23 cellular contexts compared by ENCODE assay signal in the genomic region with DNA sequence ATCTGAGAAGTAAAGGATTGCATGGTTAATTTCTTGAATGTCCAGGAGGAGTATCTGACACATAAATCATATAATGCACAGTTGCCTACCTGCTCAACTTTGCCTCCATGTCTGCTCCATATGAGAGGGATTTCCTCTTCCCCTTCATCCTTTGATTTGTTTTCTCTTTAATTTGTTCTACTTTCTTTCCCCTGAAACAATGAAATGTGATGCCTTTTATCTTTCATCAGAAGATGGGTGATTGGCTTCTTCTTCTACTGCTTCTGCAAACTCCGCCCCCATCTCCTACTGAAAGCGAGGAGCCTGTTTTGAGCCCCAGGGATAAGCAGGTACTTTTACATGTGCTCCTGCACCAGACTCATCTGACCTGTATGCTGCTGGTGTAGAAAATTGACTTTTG.
"Had no signal": no experiment of that assay in that cellular context is flagged by ENCODE, and none has a peak within 500 bp of the region (broad histone marks: within the 10 kb centered on the region; RNA-seq: fewer than 3 reads in every experiment).

No MANE protein-coding gene starts in this region.

- H3K9me3 ChIP-seq: lower lobe of right lung, neutrophil, prostate gland, right atrium auricular region, suprapubic skin, transverse colon, upper lobe of right lung, uterus had no signal

- H3K79me2 ChIP-seq: parathyroid adenoma had no signal

- H3K27me3 Mint-ChIP-seq: effector memory CD8-positive, alpha-beta T cell; stimulated activated naive CD8-positive, alpha-beta T cell treated with anti-CD3 and anti-CD28 coated beads, Interleukin-15, amount 100 ng/mL, for 72 hours had no signal

- H3K9me3 Mint-ChIP-seq: effector memory CD8-positive, alpha-beta T cell; natural killer cell treated with Interleukin-12 subunit alpha and Interleukin-12 subunit beta and Interleukin-15 and Interleukin-18, amount 100 ng/mL, for 72 hours; neural crest cell; stimulated activated naive CD8-positive, alpha-beta T cell treated with anti-CD3 and anti-CD28 coated beads, Interleukin-15, amount 100 ng/mL, for 72 hours had no signal

- H3K27ac Mint-ChIP-seq: effector memory CD8-positive, alpha-beta T cell; stimulated activated naive CD8-positive, alpha-beta T cell treated with anti-CD3 and anti-CD28 coated beads, Interleukin-15, amount 100 ng/mL, for 72 hours had no signal

- H3K36me3 Mint-ChIP-seq: natural killer cell treated with Interleukin-12 subunit alpha and Interleukin-12 subunit beta and Interleukin-15 and Interleukin-18, amount 100 ng/mL, for 72 hours had no signal

- H3K27ac ChIP-seq: lower lobe of right lung, neutrophil, parathyroid adenoma, prostate gland, right atrium auricular region, suprapubic skin, transverse colon, upper lobe of right lung, uterus had no signal

- H3K4me1 Mint-ChIP-seq: neural crest cell had no signal

- H3K4me3 Mint-ChIP-seq: effector memory CD8-positive, alpha-beta T cell; natural killer cell treated with Interleukin-12 subunit alpha and Interleukin-12 subunit beta and Interleukin-15 and Interleukin-18, amount 100 ng/mL, for 72 hours; neural crest cell; stimulated activated naive CD8-positive, alpha-beta T cell treated with anti-CD3 and anti-CD28 coated beads, Interleukin-15, amount 100 ng/mL, for 72 hours had no signal

- H3K4me2 ChIP-seq: smooth muscle cell had no signal

- H3K36me3 ChIP-seq: lower lobe of right lung, neutrophil, prostate gland, right atrium auricular region, suprapubic skin, transverse colon, upper lobe of right lung, uterus had no signal

- H3K27me3 ChIP-seq: neutrophil, right atrium auricular region, suprapubic skin, transverse colon, upper lobe of right lung, uterus had no signal

- H3K4me3 ChIP-seq: lower lobe of right lung, prostate gland, right atrium auricular region, smooth muscle cell, suprapubic skin, transverse colon, upper lobe of right lung, uterus had no signal

- DNase-seq: cortex of kidney; effector memory CD8-positive, alpha-beta T cell; head of caudate nucleus; left ventricle myocardium superior; lower lobe of right lung; stimulated activated CD4-positive, alpha-beta T cell treated with anti-CD3 and anti-CD28 coated beads, Interleukin-12 subunit alpha, Interleukin-12 subunit beta, amount 100 ng/mL, for 4 hours; stimulated activated CD4-positive, alpha-beta T cell treated with anti-CD3 and anti-CD28 coated beads, Interleukin-1b, Interleukin-23, amount 100 ng/mL, for 48 hours; stimulated activated CD4-positive, alpha-beta T cell treated with anti-CD3 and anti-CD28 coated beads, Interleukin-4, amount 100 ng/mL, for 1 hour; stimulated activated CD8-positive, alpha-beta memory T cell treated with anti-CD3 and anti-CD28 coated beads, Interleukin-4, amount 100 ng/mL, for 48 hours; stimulated activated naive CD4-positive, alpha-beta T cell; stimulated activated naive CD8-positive, alpha-beta T cell treated with anti-CD3 and anti-CD28 coated beads, Interleukin-15, amount 100 ng/mL, for 72 hours; transverse colon; upper lobe of right lung; uterus had no signal

- ATAC-seq: effector memory CD8-positive, alpha-beta T cell; left ventricle myocardium superior; lower lobe of right lung; natural killer cell treated with Interleukin-12 subunit alpha and Interleukin-12 subunit beta and Interleukin-15 and Interleukin-18, amount 100 ng/mL, for 72 hours; sciatic nerve; stimulated activated naive CD8-positive, alpha-beta T cell treated with anti-CD3 and anti-CD28 coated beads, Interleukin-15, amount 100 ng/mL, for 72 hours; upper lobe of right lung had no signal

- H3K4me1 ChIP-seq: lower lobe of right lung, parathyroid adenoma, prostate gland, transverse colon, upper lobe of right lung, uterus had no signal
